13 cellular contexts compared by ENCODE assay signal in genomic region chr17:69506489-69506888, GRCh38.
DNase-seq lines count a peak whose midpoint lies in the region; ATAC-seq and TF ChIP-seq lines count a peak whose summit lies in the region.
"Had no signal": no experiment of that assay in that cellular context is flagged by ENCODE, and none has a peak within 500 bp of the region (broad histone marks: within the 10 kb centered on the region; RNA-seq: fewer than 3 reads in every experiment).

No MANE protein-coding gene starts in this region.

- H3K27me3 ChIP-seq in cardiac muscle cell, result no peaks in the 10 kb centered on the region
- H3K27me3 ChIP-seq in upper lobe of right lung, result no peaks in the 10 kb centered on the region
- H3K27me3 ChIP-seq in spleen (replicated peaks in 1 of 7), result no peaks in the 10 kb centered on the region

- DNase-seq in cardiac muscle cell (ENCODE audit: low read depth in 1 of 2, low spot score in 1 of 2) (no peak), Right ventricle myocardium inferior (ENCODE audit: missing footprints) (no peak), NCI-H460 (ENCODE audit: extremely low read depth, low read depth) (peak; percentile 32), epithelial cell of esophagus (ENCODE audit: low read depth) (peak; percentile 41), upper lobe of right lung (no peak), NCI-H1930 (lab: John Stamatoyannopoulos, UW) (no peak), spleen (no peak), NCI-H1105 treated with DMSO at 0.1 percent for 48 hours (lab: John Stamatoyannopoulos, UW) (no peak)
- DNase-seq: CD4-positive, alpha-beta memory T cell; effector CD8-positive, alpha-beta T cell; NCI-H1436; right cardiac atrium; stimulated activated naive CD4-positive, alpha-beta T cell had no signal

- no peak for ATAC-seq in Right ventricle myocardium inferior
- ATAC-seq in upper lobe of right lung, result no peak
- ATAC-seq: right cardiac atrium had no signal

- H3K4me1 ChIP-seq in cardiac muscle cell (ENCODE audit: low read depth) (peaks cover 21% of the 10 kb centered on the region), upper lobe of right lung (no peaks in the 10 kb centered on the region), spleen (peaks cover 0 to 46% (median 28%) of the 10 kb centered on the region in 6 donors)

- H3K36me3 ChIP-seq in cardiac muscle cell (no peaks in the 10 kb centered on the region), upper lobe of right lung (no peaks in the 10 kb centered on the region), spleen (peaks cover 0 to 41% (median 0%) of the 10 kb centered on the region in 6 donors)

- TF ChIP-seq POLR2A in spleen (IDR thresholded peaks at IDR 0.05), result no peak

- H3K4me3 ChIP-seq in cardiac muscle cell (no peak overlapping the region), epithelial cell of esophagus (ENCODE audit: low read length) (no peak overlapping the region), upper lobe of right lung (no peak overlapping the region), spleen (no peak overlapping the region)

- 94 to 100% (median 97%) methylated on average over 1 of the region's 1 CpG for WGBS in spleen, 5 donors

- intact Hi-C loops in Right ventricle myocardium inferior (cut with DNase I), result no loop called here
- intact Hi-C loops in upper lobe of right lung (cut with DNase I), result no loop called here
- intact Hi-C loops in spleen (cut with DNase I; ENCODE audit: low total_unique reads), result no loop called here

- H3K27ac ChIP-seq in cardiac muscle cell (no peak overlapping the region), upper lobe of right lung (no peak overlapping the region), spleen (no peak overlapping the region)

- TF ChIP-seq CTCF in cardiac muscle cell (IDR thresholded peaks at IDR 0.05; ENCODE audit: low read depth, low read length), result peak; percentile 33
- peak; percentile 51 for TF ChIP-seq CTCF in epithelial cell of esophagus (IDR thresholded peaks at IDR 0.05; ENCODE audit: insufficient read depth, low read depth, low read length, missing control alignments)
- peak; percentile 25 for TF ChIP-seq CTCF in upper lobe of right lung (IDR thresholded peaks at IDR 0.05)
- TF ChIP-seq CTCF in spleen (IDR thresholded peaks at IDR 0.05 in 8 of 11, conservative IDR thresholded peaks at IDR 0.05 in 3 of 11), result peak in 1 of 11 experiments; percentile 18

- H3K9me3 ChIP-seq in cardiac muscle cell (ENCODE audit: low read depth) (no peaks in the 10 kb centered on the region), upper lobe of right lung (no peaks in the 10 kb centered on the region), spleen (peaks cover 0 to 4% (median 0%) of the 10 kb centered on the region in 8 donors)

Comparison
In these comparisons a context has a peak if more than half of its experiments do, and no peak if none do; other contexts are left out.
1. DNase-seq: peak in NCI-H460 (single experiment) and epithelial cell of esophagus (single experiment); none in cardiac muscle cell (0 of 2), Right ventricle myocardium inferior (single experiment), upper lobe of right lung (single experiment), NCI-H1930 (0 of 2), spleen (single experiment) and NCI-H1105 treated with DMSO at 0.1 percent for 48 hours (single experiment).